In the genomic region with DNA sequence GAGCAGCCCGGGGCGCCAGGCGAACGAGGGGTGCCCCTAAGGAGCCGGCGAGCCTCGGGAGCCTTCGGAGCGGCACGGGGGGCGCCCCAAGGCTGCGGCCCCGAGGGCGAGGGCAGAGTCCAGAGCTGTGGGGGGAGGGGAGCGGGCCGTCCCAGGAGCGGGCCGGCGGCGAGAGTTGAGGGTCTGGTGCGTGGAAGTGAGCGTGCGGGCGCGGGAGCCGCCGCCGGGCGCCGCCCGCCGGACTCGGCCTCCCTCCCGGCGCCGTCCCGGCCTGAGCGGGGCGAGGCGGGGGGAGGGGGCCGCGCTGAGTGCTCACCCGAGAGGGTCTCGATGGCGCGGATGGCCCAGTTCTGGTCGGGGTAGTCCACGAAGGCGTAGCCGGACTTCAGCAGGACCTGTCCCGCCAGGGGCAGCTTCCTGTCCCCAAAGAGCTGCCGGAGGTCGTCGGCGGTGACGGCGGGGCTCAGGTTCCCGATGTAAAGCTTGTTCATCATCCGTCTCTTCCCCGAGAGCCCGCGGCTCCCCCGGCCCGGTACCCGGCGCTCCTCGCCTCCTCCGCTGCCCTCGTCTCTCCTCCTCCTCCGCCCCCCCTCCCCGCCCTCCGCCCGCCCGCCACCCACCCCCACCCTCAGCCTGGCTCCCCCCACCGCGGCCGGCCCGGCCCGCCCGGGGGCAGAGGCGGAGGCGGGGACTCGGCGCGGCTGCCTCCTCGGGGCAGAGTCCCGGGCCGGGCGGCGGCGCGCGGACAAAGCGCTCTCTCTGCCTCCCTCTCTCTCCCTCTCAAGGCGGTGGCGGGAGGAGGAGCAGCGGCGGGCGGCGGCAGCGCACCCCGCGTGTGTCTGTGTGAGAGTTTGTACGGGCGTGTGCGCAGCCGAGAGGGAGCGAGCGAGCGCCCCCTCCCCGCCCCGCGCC, we compare ENCODE assay signal across 8 cellular contexts. TPM values are rescaled to one million over a fixed set of nuclear protein-coding genes. Genes with fewer than 3 reads are reported as not detected.
DNase-seq lines count a peak whose midpoint lies in the region; ATAC-seq and TF ChIP-seq lines count a peak whose summit lies in the region.

A gene (minus strand): TSS at position 576 of the 912 bp plus-strand sequence. CDS start 82 bp downstream, at position 494.

- H3K27ac Mint-ChIP-seq in activated naive CD8-positive, alpha-beta T cell treated with anti-CD3 and anti-CD28 coated beads, Interleukin-2, amount 10 ng/mL, durations not matched to agents 7 days and 5 days = no peak within 1 kb of the TSS

- H3K27me3 Mint-ChIP-seq in activated naive CD8-positive, alpha-beta T cell treated with anti-CD3 and anti-CD28 coated beads, Interleukin-2, amount 10 ng/mL, durations not matched to agents 7 days and 5 days = peaks cover 77% of the 10 kb centered on the region

- no peaks in the 10 kb centered on the region for H3K36me3 Mint-ChIP-seq in activated naive CD8-positive, alpha-beta T cell treated with anti-CD3 and anti-CD28 coated beads, Interleukin-2, amount 10 ng/mL, durations not matched to agents 7 days and 5 days

- H3K27ac ChIP-seq in A673 (ENCODE audit: low read depth, low read length, poor library complexity, severe bottlenecking) (peak within 1 kb of the TSS; percentile 97), RWPE2 (ENCODE audit: poor library complexity, severe bottlenecking) (peak within 1 kb of the TSS; percentile 85)

- CTCF ChIA-PET in A673 (lab: Charles Lee) = no interaction called here

- no peaks in the 10 kb centered on the region for H3K9me3 Mint-ChIP-seq in activated naive CD8-positive, alpha-beta T cell treated with anti-CD3 and anti-CD28 coated beads, Interleukin-2, amount 10 ng/mL, durations not matched to agents 7 days and 5 days

- ATAC-seq in GM18505 (IDR thresholded peaks at IDR 0.05; ENCODE audit: unreplicated experiment) (peak; percentile 65), HG03342 (IDR thresholded peaks at IDR 0.05; ENCODE audit: unreplicated experiment) (peak; percentile 65), RWPE2 (ENCODE audit: low read depth) (peak; percentile 64), Right ventricle myocardium superior (ENCODE audit: poor library complexity) (peak; percentile 84)
- ATAC-seq in activated naive CD8-positive, alpha-beta T cell treated with anti-CD3 and anti-CD28 coated beads, Interleukin-2, amount 10 ng/mL, durations not matched to agents 7 days and 5 days (ENCODE audit: low read depth) = peak; percentile 78

- no TSS peak for BruUV-seq in A673 (replicated peaks; lab: Mats Ljungman, UMichigan)

- intact Hi-C loops in A673 (cut with micrococcal nuclease; ENCODE audit: unreplicated experiment) (loop anchor here (5.0 kb wide), 1 partner anchor 57 kb away; no protein-coding TSS in a partner anchor), Right ventricle myocardium superior (cut with DNase I) (loop anchor here (10.0 kb wide), 1 partner anchor 90 kb away; no protein-coding TSS in a partner anchor), posterior vena cava (cut with DNase I) (no loop called here)

- no peaks in the 10 kb centered on the region for H3K27me3 ChIP-seq in A673 (replicated peaks; ENCODE audit: insufficient read depth, low read depth, low read length, poor library complexity)
- no peaks in the 10 kb centered on the region for H3K27me3 ChIP-seq in RWPE2 (ENCODE audit: insufficient read depth, poor library complexity, severe bottlenecking)

- no peaks in the 10 kb centered on the region for H3K36me3 ChIP-seq in A673 (ENCODE audit: insufficient read depth, low read length, poor library complexity, severe bottlenecking)
- peaks cover 30% of the 10 kb centered on the region for H3K36me3 ChIP-seq in RWPE2 (ENCODE audit: low read depth)

- DNase-seq in A673 (ENCODE audit: low spot score) (peak; percentile 89), RWPE2 (ENCODE audit: low spot score) (peak; percentile 79), Right ventricle myocardium superior (peak; percentile 83), posterior vena cava (ENCODE audit: low spot score) (peak; percentile 88), SHP77 treated with DMSO at 0.1 percent for 48 hours (lab: John Stamatoyannopoulos, UW) (no peak)
- peak; percentile 67 for DNase-seq in activated naive CD8-positive, alpha-beta T cell treated with anti-CD3 and anti-CD28 coated beads, Interleukin-2, amount 10 ng/mL, durations not matched to agents 7 days and 5 days

- H3K4me3 ChIP-seq in A673 (ENCODE audit: low read depth, low read length, poor library complexity, severe bottlenecking) = peak within 1 kb of the TSS; percentile 97
- peak within 1 kb of the TSS; percentile 95 for H3K4me3 ChIP-seq in RWPE2 (ENCODE audit: severe bottlenecking)

- TF ChIP-seq CTCF in A673 (conservative IDR thresholded peaks at IDR 0.05; ENCODE audit: low read depth, low read length) = no peak
- TF ChIP-seq CTCF in RWPE2 (IDR thresholded peaks at IDR 0.05; ENCODE audit: poor library complexity, severe bottlenecking) = no peak

- peaks cover 14% of the 10 kb centered on the region for H3K4me1 Mint-ChIP-seq in activated naive CD8-positive, alpha-beta T cell treated with anti-CD3 and anti-CD28 coated beads, Interleukin-2, amount 10 ng/mL, durations not matched to agents 7 days and 5 days

- POLR2A ChIA-PET in A673 (lab: Charles Lee; ENCODE audit: low non-redundant PET) = interaction anchor here (0.6 kb wide), 1 partner anchor 57 kb away, joined by 5 read pairs; no protein-coding TSS in a partner anchor
- POLR2A ChIA-PET in activated naive CD8-positive, alpha-beta T cell treated with anti-CD3 and anti-CD28 coated beads, Interleukin-2, amount 10 ng/mL, durations not matched to agents 7 days and 5 days (lab: Charles Lee) = no interaction called here

- H3K9me3 ChIP-seq in A673 (ENCODE audit: low read depth, low read length, poor library complexity, severe bottlenecking) (no peaks in the 10 kb centered on the region), RWPE2 (ENCODE audit: severe bottlenecking) (no peaks in the 10 kb centered on the region)

- peaks cover 25% of the 10 kb centered on the region for H3K4me1 ChIP-seq in A673 (ENCODE audit: insufficient read depth, low read length, poor library complexity, severe bottlenecking)
- peaks cover 30% of the 10 kb centered on the region for H3K4me1 ChIP-seq in RWPE2 (ENCODE audit: insufficient read depth, poor library complexity, severe bottlenecking)

- peak within 1 kb of the TSS; percentile 81 for H3K4me3 Mint-ChIP-seq in activated naive CD8-positive, alpha-beta T cell treated with anti-CD3 and anti-CD28 coated beads, Interleukin-2, amount 10 ng/mL, durations not matched to agents 7 days and 5 days

- TF ChIP-seq POLR2A in GM18505 (IDR thresholded peaks at IDR 0.05; ENCODE audit: borderline replicate concordance, extremely low read depth, insufficient read depth, insufficient read length) = no peak

RNA-seq across cellular contexts. Expression of the gene that starts here (rescaled TPM):
- 66.2 and 77.2 TPM in 2 replicates for total RNA-seq in A673 (2021)
- total RNA-seq in activated naive CD8-positive, alpha-beta T cell treated with anti-CD3 and anti-CD28 coated beads, Interleukin-2, amount 10 ng/mL, durations not matched to agents 7 days and 5 days = 1 to 10 TPM in 1 of 2 experiments, under 1 TPM in 1; 0.11 to 1.2 TPM
- total RNA-seq in Right ventricle myocardium superior = 18.7 TPM
- 1 to 10 TPM; 4.1 to 4.2 TPM for total RNA-seq in posterior vena cava

Comparison
In these comparisons a context has a peak if more than half of its experiments do, and no peak if none do; other contexts are left out.
1. intact Hi-C loops: an anchor here in A673 (5.0 kb wide) and Right ventricle myocardium superior (10.0 kb wide); none called in posterior vena cava.